1 cellular context compared by ENCODE assay signal in the genomic region with DNA sequence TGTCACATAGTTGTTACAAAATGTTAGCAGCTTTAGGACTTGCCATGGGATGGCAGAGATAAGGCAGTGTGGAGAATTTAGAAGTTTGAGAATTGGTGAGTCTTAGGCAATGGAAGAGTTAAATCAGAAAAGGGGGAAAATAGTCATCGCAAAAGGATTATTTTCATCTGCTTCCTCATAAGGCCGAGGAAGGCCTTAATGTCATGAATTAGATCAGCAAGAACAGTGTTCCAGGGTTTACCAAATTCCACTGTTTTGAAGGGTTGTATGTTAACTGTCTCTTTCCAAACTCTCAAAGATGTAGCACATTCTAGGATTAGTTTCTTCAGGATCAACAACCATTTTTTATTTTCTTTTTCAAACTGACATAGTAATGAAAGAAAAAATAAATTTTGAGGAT.
TF ChIP-seq lines count a peak whose summit lies in the region.

No MANE protein-coding gene starts in this region.

TF ChIP-seq in WTC11, 78 proteins besides CTCF, POLR2A, EP300 and RAD21 (continued from another document):
- TF ChIP-seq NFATC4 (CRISPR knock-in tag; IDR thresholded peaks at IDR 0.05) (no peak), CREB1 (CRISPR knock-in tag; IDR thresholded peaks at IDR 0.05) (no peak), ELF4 (CRISPR knock-in tag; IDR thresholded peaks at IDR 0.05; ENCODE audit: low read depth) (no peak), HMGA2 (CRISPR knock-in tag; IDR thresholded peaks at IDR 0.05) (no peak), ZBTB21 (CRISPR knock-in tag; IDR thresholded peaks at IDR 0.05; ENCODE audit: borderline replicate concordance) (no peak), CREM (CRISPR knock-in tag; IDR thresholded peaks at IDR 0.05) (no peak), ZNF396 (CRISPR knock-in tag; IDR thresholded peaks at IDR 0.05; ENCODE audit: borderline replicate concordance) (no peak)
- TF ChIP-seq, protein P1, sequence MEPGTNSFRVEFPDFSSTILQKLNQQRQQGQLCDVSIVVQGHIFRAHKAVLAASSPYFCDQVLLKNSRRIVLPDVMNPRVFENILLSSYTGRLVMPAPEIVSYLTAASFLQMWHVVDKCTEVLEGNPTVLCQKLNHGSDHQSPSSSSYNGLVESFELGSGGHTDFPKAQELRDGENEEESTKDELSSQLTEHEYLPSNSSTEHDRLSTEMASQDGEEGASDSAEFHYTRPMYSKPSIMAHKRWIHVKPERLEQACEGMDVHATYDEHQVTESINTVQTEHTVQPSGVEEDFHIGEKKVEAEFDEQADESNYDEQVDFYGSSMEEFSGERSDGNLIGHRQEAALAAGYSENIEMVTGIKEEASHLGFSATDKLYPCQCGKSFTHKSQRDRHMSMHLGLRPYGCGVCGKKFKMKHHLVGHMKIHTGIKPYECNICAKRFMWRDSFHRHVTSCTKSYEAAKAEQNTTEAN (CRISPR knock-in tag; IDR thresholded peaks at IDR 0.05): no peak
- TF ChIP-seq, protein P2, sequence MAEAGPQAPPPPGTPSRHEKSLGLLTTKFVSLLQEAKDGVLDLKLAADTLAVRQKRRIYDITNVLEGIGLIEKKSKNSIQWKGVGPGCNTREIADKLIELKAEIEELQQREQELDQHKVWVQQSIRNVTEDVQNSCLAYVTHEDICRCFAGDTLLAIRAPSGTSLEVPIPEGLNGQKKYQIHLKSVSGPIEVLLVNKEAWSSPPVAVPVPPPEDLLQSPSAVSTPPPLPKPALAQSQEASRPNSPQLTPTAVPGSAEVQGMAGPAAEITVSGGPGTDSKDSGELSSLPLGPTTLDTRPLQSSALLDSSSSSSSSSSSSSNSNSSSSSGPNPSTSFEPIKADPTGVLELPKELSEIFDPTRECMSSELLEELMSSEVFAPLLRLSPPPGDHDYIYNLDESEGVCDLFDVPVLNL (CRISPR knock-in tag; IDR thresholded peaks at IDR 0.05; ENCODE audit: borderline replicate concordance, low read depth): no peak
- TF ChIP-seq, protein P3, sequence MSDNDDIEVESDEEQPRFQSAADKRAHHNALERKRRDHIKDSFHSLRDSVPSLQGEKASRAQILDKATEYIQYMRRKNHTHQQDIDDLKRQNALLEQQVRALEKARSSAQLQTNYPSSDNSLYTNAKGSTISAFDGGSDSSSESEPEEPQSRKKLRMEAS (CRISPR knock-in tag; IDR thresholded peaks at IDR 0.05): no peak
- TF ChIP-seq, protein P4, sequence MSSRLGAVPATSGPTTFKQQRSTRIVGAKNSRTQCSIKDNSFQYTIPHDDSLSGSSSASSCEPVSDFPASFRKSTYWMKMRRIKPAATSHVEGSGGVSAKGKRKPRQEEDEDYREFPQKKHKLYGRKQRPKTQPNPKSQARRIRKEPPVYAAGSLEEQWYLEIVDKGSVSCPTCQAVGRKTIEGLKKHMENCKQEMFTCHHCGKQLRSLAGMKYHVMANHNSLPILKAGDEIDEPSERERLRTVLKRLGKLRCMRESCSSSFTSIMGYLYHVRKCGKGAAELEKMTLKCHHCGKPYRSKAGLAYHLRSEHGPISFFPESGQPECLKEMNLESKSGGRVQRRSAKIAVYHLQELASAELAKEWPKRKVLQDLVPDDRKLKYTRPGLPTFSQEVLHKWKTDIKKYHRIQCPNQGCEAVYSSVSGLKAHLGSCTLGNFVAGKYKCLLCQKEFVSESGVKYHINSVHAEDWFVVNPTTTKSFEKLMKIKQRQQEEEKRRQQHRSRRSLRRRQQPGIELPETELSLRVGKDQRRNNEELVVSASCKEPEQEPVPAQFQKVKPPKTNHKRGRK (CRISPR knock-in tag; IDR thresholded peaks at IDR 0.05; ENCODE audit: borderline replicate concordance): no peak
- TF ChIP-seq, protein P5, sequence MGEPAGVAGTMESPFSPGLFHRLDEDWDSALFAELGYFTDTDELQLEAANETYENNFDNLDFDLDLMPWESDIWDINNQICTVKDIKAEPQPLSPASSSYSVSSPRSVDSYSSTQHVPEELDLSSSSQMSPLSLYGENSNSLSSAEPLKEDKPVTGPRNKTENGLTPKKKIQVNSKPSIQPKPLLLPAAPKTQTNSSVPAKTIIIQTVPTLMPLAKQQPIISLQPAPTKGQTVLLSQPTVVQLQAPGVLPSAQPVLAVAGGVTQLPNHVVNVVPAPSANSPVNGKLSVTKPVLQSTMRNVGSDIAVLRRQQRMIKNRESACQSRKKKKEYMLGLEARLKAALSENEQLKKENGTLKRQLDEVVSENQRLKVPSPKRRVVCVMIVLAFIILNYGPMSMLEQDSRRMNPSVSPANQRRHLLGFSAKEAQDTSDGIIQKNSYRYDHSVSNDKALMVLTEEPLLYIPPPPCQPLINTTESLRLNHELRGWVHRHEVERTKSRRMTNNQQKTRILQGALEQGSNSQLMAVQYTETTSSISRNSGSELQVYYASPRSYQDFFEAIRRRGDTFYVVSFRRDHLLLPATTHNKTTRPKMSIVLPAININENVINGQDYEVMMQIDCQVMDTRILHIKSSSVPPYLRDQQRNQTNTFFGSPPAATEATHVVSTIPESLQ (CRISPR knock-in tag; IDR thresholded peaks at IDR 0.05): no peak
- TF ChIP-seq, protein P6, sequence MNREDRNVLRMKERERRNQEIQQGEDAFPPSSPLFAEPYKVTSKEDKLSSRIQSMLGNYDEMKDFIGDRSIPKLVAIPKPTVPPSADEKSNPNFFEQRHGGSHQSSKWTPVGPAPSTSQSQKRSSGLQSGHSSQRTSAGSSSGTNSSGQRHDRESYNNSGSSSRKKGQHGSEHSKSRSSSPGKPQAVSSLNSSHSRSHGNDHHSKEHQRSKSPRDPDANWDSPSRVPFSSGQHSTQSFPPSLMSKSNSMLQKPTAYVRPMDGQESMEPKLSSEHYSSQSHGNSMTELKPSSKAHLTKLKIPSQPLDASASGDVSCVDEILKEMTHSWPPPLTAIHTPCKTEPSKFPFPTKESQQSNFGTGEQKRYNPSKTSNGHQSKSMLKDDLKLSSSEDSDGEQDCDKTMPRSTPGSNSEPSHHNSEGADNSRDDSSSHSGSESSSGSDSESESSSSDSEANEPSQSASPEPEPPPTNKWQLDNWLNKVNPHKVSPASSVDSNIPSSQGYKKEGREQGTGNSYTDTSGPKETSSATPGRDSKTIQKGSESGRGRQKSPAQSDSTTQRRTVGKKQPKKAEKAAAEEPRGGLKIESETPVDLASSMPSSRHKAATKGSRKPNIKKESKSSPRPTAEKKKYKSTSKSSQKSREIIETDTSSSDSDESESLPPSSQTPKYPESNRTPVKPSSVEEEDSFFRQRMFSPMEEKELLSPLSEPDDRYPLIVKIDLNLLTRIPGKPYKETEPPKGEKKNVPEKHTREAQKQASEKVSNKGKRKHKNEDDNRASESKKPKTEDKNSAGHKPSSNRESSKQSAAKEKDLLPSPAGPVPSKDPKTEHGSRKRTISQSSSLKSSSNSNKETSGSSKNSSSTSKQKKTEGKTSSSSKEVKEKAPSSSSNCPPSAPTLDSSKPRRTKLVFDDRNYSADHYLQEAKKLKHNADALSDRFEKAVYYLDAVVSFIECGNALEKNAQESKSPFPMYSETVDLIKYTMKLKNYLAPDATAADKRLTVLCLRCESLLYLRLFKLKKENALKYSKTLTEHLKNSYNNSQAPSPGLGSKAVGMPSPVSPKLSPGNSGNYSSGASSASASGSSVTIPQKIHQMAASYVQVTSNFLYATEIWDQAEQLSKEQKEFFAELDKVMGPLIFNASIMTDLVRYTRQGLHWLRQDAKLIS (CRISPR knock-in tag; IDR thresholded peaks at IDR 0.05; ENCODE audit: borderline replicate concordance): no peak
